Comparison of ENCODE assay signal across 19 cellular contexts in the genomic region with DNA sequence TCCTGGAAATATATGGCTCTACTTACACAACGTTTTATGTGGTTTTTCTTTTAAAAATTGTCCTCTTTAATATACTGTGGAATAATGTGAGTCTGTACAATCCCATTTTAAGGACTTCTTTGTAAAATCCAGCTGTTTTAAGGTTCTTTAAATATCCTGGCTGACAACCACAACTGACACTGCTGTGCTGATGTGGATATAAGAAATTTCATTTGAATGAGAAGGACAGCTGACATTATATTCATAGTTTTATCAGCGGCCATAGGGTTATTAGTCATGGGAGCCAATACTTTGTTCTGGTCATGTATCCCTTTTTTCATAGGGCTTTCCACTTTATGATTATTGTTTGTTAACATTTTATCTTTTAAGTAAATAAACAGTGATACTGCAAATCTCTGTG.
"Had no signal": no experiment of that assay in that cellular context is flagged by ENCODE, and none has a peak within 500 bp of the region (broad histone marks: within the 10 kb centered on the region; RNA-seq: fewer than 3 reads in every experiment).

No MANE protein-coding gene starts in this region.

- DNase-seq: IMR-90, Karpas-422, KG1, MM.1S, NCI-H1092, NCI-H1105 treated with DMSO at 0.1 percent for 48 hours, NCI-H1417 treated with DMSO at 0.1 percent for 48 hours, NCI-H187, NCI-H2029, NCI-H2081 treated with DMSO at 0.1 percent for 48 hours, NCI-H2171, NCI-H226, NCI-H446, NCI-H510A, NCI-H524 treated with DMSO at 0.1 percent for 48 hours, NCI-H69, NCI-H774, SHP77 had no signal

- H3K27ac ChIP-seq: RWPE1 had no signal
